In genomic region chr4:9861561-9861960, GRCh38 we compare ENCODE assay signal across 33 cellular contexts.
DNase-seq lines count a peak whose midpoint lies in the region; ATAC-seq, FAIRE-seq and TF ChIP-seq lines count a peak whose summit lies in the region.
"Had no signal": no experiment of that assay in that cellular context is flagged by ENCODE, and none has a peak within 500 bp of the region (broad histone marks: within the 10 kb centered on the region; RNA-seq: fewer than 3 reads in every experiment).

No MANE protein-coding gene starts in this region.

- H3K4me1 ChIP-seq in HepG2 (ENCODE audit: insufficient read depth, low read length) (no peaks in the 10 kb centered on the region), right lobe of liver (no peaks in the 10 kb centered on the region), GM12878 (ENCODE audit: control insufficient read depth, insufficient read depth, low read length) (no peaks in the 10 kb centered on the region), K562 (replicated peaks in 1 of 2; ENCODE audit: control insufficient read depth in 2 of 2, insufficient read depth in 2 of 2, low read length in 2 of 2) (no peaks in the 10 kb centered on the region)
- H3K4me1 ChIP-seq: A549, BE2C, Caco-2 had no signal

- POLR2A ChIA-PET in HepG2 (lab: Yijun Ruan, JAX) (no interaction called here), GM12878 (lab: Charles Lee) (no interaction called here), K562 (lab: Yijun Ruan, JAX) (interaction anchor here (0.6 to 1.2 kb wide), 2 partner anchors 8 to 9 kb away, joined by 3 to 4 read pairs; no protein-coding TSS in a partner anchor)

- H3K9me1 ChIP-seq in K562 (ENCODE audit: control insufficient read depth, insufficient read depth, low read length): no peaks in the 10 kb centered on the region

- no peaks in the 10 kb centered on the region for H3K27me3 ChIP-seq in HepG2 (ENCODE audit: control insufficient read depth in 1 of 2, insufficient read depth in 2 of 2, low read length in 2 of 2)
- no peaks in the 10 kb centered on the region for H3K27me3 ChIP-seq in right lobe of liver
- H3K27me3 ChIP-seq in GM12878 (replicated peaks in 1 of 2; ENCODE audit: control insufficient read depth in 2 of 2, insufficient read depth in 2 of 2, low read length in 1 of 2): no peaks in the 10 kb centered on the region
- peaks cover 0 to 3% of the 10 kb centered on the region in 2 experiments; a peak in 1 of 5 replicates for H3K27me3 ChIP-seq in K562 (ENCODE audit: control insufficient read depth in 2 of 2, insufficient read depth in 2 of 2, low read length in 2 of 2)
- H3K27me3 ChIP-seq: BE2C; BLaER1; BLaER1 treated with 17β-estradiol and CSF1 and Interleukin-3, amounts not matched to agents 10 nM and 100 nM had no signal

- 99% methylated on average over 3 of the region's 3 CpGs for WGBS in HepG2 (ENCODE audit: low lambda C conversion rate)
- WGBS in right lobe of liver (ENCODE audit: insufficient coverage, low coverage, low lambda C conversion rate, missing lambda C conversion rate): 96% methylated on average over 3 of the region's 3 CpGs
- 17% methylated on average over 3 of the region's 3 CpGs for WGBS in GM12878 (ENCODE audit: insufficient coverage, insufficient replicate concordance, low lambda C conversion rate, missing lambda C conversion rate)
- 0% methylated on average over 3 of the region's 3 CpGs for WGBS in K562 (ENCODE audit: insufficient coverage, low coverage, missing lambda C conversion rate)

- RAD21 ChIA-PET in GM12878 (lab: Charles Lee; ENCODE audit: unreplicated experiment): no interaction called here

- no peak for ATAC-seq in HepG2
- ATAC-seq in right lobe of liver: no peak
- ATAC-seq in GM12878: no peak
- ATAC-seq in K562: no peak
- ATAC-seq in GM19324 (IDR thresholded peaks at IDR 0.05; ENCODE audit: low FRiP score, unreplicated experiment): no peak
- ATAC-seq: A549; CD8-positive, alpha-beta T cell had no signal

- SMC1A ChIA-PET in GM12878 (lab: Charles Lee; ENCODE audit: uncharacterized antibody, unreplicated experiment): no interaction called here

- DNase-seq in HepG2 (ENCODE audit: low spot score) (no peak), right lobe of liver (no peak), GM12878 (ENCODE audit: low read depth, low spot score) (no peak), K562 (ENCODE audit: extremely low read depth in 1 of 4, low spot score in 3 of 4) (no peak), NCI-H2227 (lab: John Stamatoyannopoulos, UW; ENCODE audit: unreplicated experiment) (no peak)
- DNase-seq: 8988T; ACHN; AML-193; BE2C; C1 segment of cervical spinal cord; Caco-2; Calu3; CD4-positive, alpha-beta memory T cell; CD4-positive, alpha-beta T cell; CD4-positive, CD25-positive, alpha-beta regulatory T cell; CD8-positive, alpha-beta memory T cell; CD8-positive, alpha-beta T cell; COR-L47; DMS 273 treated with DMSO at 0.1 percent for 48 hours; DMS153; DMS53; DMS79; DMS79 treated with DMSO at 0.1 percent for 48 hours; DND-41; EL had no signal

- no peak for TF ChIP-seq RAD21 in HepG2 (CRISPR knock-in tag; IDR thresholded peaks at IDR 0.05)
- TF ChIP-seq RAD21 in GM12878 (IDR thresholded peaks at IDR 0.05; ENCODE audit: insufficient read depth, low read depth, low read length): no peak
- TF ChIP-seq RAD21 in K562 (CRISPR knock-in tag; conservative IDR thresholded peaks at IDR 0.05 in 1 of 2, IDR thresholded peaks at IDR 0.05 in 1 of 2): no peak

- CTCF ChIA-PET in HepG2 (lab: Yijun Ruan, JAX; ENCODE audit: low intra/inter-chr PET ratio, low total read pairs) (no interaction called here), GM12878 (lab: Yijun Ruan, JAX) (no interaction called here), K562 (lab: Yijun Ruan, JAX; ENCODE audit: low intra/inter-chr PET ratio) (no interaction called here)

- H3K9ac ChIP-seq in HepG2 (ENCODE audit: insufficient read depth, low read depth, low read length) (no peak overlapping the region), GM12878 (ENCODE audit: control insufficient read depth, insufficient read depth, low read length) (no peak overlapping the region), K562 (ENCODE audit: insufficient read depth in 1 of 2, low read depth in 2 of 2, low read length in 2 of 2) (no peak overlapping the region)
- H3K9ac ChIP-seq: BLaER1; BLaER1 treated with 17β-estradiol and CSF1 and Interleukin-3, amounts not matched to agents 10 nM and 100 nM had no signal

- H3K79me2 ChIP-seq in HepG2 (ENCODE audit: insufficient read depth, low read length) (no peaks in the 10 kb centered on the region), GM12878 (ENCODE audit: control insufficient read depth, insufficient read depth, low read length) (no peaks in the 10 kb centered on the region), K562 (ENCODE audit: control insufficient read depth, insufficient read depth, low read length) (no peaks in the 10 kb centered on the region)

- no peak for TF ChIP-seq CTCF in HepG2 (CRISPR knock-in tag; IDR thresholded peaks at IDR 0.05)
- no peak for TF ChIP-seq CTCF in right lobe of liver (IDR thresholded peaks at IDR 0.05)
- TF ChIP-seq CTCF in GM12878 (IDR thresholded peaks at IDR 0.05 in 2 of 3, conservative IDR thresholded peaks at IDR 0.05 in 1 of 3; ENCODE audit: control insufficient read depth in 2 of 3, extremely low read depth in 1 of 3, insufficient read depth in 1 of 3, low read depth in 3 of 3, low read length in 3 of 3): no peak
- no peak for TF ChIP-seq CTCF in K562 (IDR thresholded peaks at IDR 0.05 in 2 of 3, conservative IDR thresholded peaks at IDR 0.05 in 1 of 3; ENCODE audit: insufficient read depth in 2 of 3, low read depth in 1 of 3, low read length in 3 of 3)

- no peak for FAIRE-seq in HepG2 (lab: Jason Lieb, UNC)
- no peak for FAIRE-seq in GM12878 (lab: Jason Lieb, UNC)
- no peak for FAIRE-seq in K562 (lab: Jason Lieb, UNC)
- FAIRE-seq: A204.1, A549, D721Med had no signal

- peaks cover 23 to 49% of the 10 kb centered on the region in 2 experiments for H3K36me3 ChIP-seq in HepG2 (replicated peaks in 1 of 2; ENCODE audit: control insufficient read depth in 1 of 2, insufficient read depth in 2 of 2, low read length in 2 of 2)
- no peaks in the 10 kb centered on the region for H3K36me3 ChIP-seq in right lobe of liver
- H3K36me3 ChIP-seq in GM12878 (ENCODE audit: control insufficient read depth in 2 of 2, insufficient read depth in 2 of 2, low read length in 1 of 2): no peaks in the 10 kb centered on the region
- no peaks in the 10 kb centered on the region for H3K36me3 ChIP-seq in K562 (ENCODE audit: control insufficient read depth, insufficient read depth, low read length)
- H3K36me3 ChIP-seq: BE2C, BLaER1 had no signal

- no peak overlapping the region for H2AFZ ChIP-seq in HepG2 (ENCODE audit: low read length)
- H2AFZ ChIP-seq in GM12878 (ENCODE audit: control insufficient read depth, low read depth, low read length): no peak overlapping the region
- no peak overlapping the region for H2AFZ ChIP-seq in K562 (ENCODE audit: low read depth, low read length)

- TF ChIP-seq POLR2A in HepG2 (IDR thresholded peaks at IDR 0.05; ENCODE audit: insufficient read depth in 1 of 2, low read depth in 2 of 2, low read length in 2 of 2) (no peak), right lobe of liver (IDR thresholded peaks at IDR 0.05) (no peak), GM12878 (IDR thresholded peaks at IDR 0.05; ENCODE audit: low read depth, low read length) (no peak), K562 (conservative IDR thresholded peaks at IDR 0.05) (no peak)

- BruUV-seq in HepG2 (replicated peaks; lab: Mats Ljungman, UMichigan) (TSS peak; percentile 13), GM12878 (replicated peaks; lab: Mats Ljungman, UMichigan) (no TSS peak), K562 (replicated peaks; lab: Mats Ljungman, UMichigan) (no TSS peak)

- H3K9me3 ChIP-seq in HepG2 (ENCODE audit: low read length) (no peaks in the 10 kb centered on the region), right lobe of liver (no peaks in the 10 kb centered on the region), GM12878 (replicated peaks; ENCODE audit: control insufficient read depth, insufficient read depth, low read length) (no peaks in the 10 kb centered on the region; the same call in 2 of the 3 replicates), K562 (replicated peaks; ENCODE audit: control insufficient read depth, insufficient read depth, low read depth, low read length) (no peaks in the 10 kb centered on the region)
- H3K9me3 ChIP-seq: A549, BE2C had no signal

- intact Hi-C loops in HepG2 (cut with micrococcal nuclease; ENCODE audit: unreplicated experiment) (no loop called here), right lobe of liver (cut with DNase I) (no loop called here), GM12878 (cut with micrococcal nuclease; ENCODE audit: unreplicated experiment) (no loop called here), K562 (cut with micrococcal nuclease) (no loop called here)

- TF ChIP-seq EP300 in HepG2 (IDR thresholded peaks at IDR 0.05; ENCODE audit: low read depth in 2 of 2, low read length in 2 of 2) (no peak), HepG2 (CRISPR knock-in tag; IDR thresholded peaks at IDR 0.05; ENCODE audit: borderline replicate concordance) (no peak), GM12878 (IDR thresholded peaks at IDR 0.05; ENCODE audit: borderline replicate concordance in 1 of 2, control insufficient read depth in 1 of 2, low read depth in 2 of 2, low read length in 2 of 2) (no peak), K562 (IDR thresholded peaks at IDR 0.05; ENCODE audit: low read length) (no peak)

- H3K4me2 ChIP-seq in HepG2 (ENCODE audit: low read depth, low read length): no peak overlapping the region
- no peak overlapping the region for H3K4me2 ChIP-seq in GM12878 (ENCODE audit: control insufficient read depth, insufficient read depth)
- no peak overlapping the region for H3K4me2 ChIP-seq in K562 (ENCODE audit: insufficient read depth, low read length)
- H3K4me2 ChIP-seq: A549; BLaER1; BLaER1 treated with 17β-estradiol and CSF1 and Interleukin-3, amounts not matched to agents 10 nM and 100 nM had no signal

- H4K20me1 ChIP-seq in HepG2 (ENCODE audit: insufficient read depth, low read length): no peaks in the 10 kb centered on the region
- no peaks in the 10 kb centered on the region for H4K20me1 ChIP-seq in GM12878 (ENCODE audit: control insufficient read depth, insufficient read depth)
- no peaks in the 10 kb centered on the region for H4K20me1 ChIP-seq in K562 (replicated peaks; ENCODE audit: control insufficient read depth, insufficient read depth, low read length)
- H4K20me1 ChIP-seq: BLaER1 had no signal

- H3K4me3 ChIP-seq in HepG2 (replicated peaks in 1 of 3; ENCODE audit: insufficient read depth in 1 of 3, low read depth in 2 of 3, low read length in 3 of 3) (no peak overlapping the region), right lobe of liver (no peak overlapping the region), GM12878 (no peak overlapping the region), K562 (no peak overlapping the region)
- H3K4me3 ChIP-seq: A549; BLaER1; BLaER1 treated with 17β-estradiol and CSF1 and Interleukin-3, amounts not matched to agents 10 nM and 100 nM had no signal

- no peak overlapping the region for H3K27ac ChIP-seq in HepG2 (ENCODE audit: extremely low read length, insufficient read depth, low read length)
- H3K27ac ChIP-seq in right lobe of liver: no peak overlapping the region
- no peak overlapping the region for H3K27ac ChIP-seq in GM12878 (ENCODE audit: control insufficient read depth, insufficient read depth)
- H3K27ac ChIP-seq in K562 (ENCODE audit: extremely low read depth, low read depth, low read length): no peak overlapping the region
- H3K27ac ChIP-seq: 22Rv1; A549; BLaER1; BLaER1 treated with 17β-estradiol and CSF1 and Interleukin-3, amounts not matched to agents 10 nM and 100 nM; C4-2B had no signal

- in situ Hi-C loops in HepG2 (cut with HindIII; ENCODE audit: extremely low pct_ligation_motif_present, low pct_unique_long_range_greater_than_20kb) (no loop called here), GM12878 (cut with MboI) (no loop called here), K562 (cut with MboI) (no loop called here)

Comparison
In these comparisons a context has a peak if more than half of its experiments do, and no peak if none do; other contexts are left out.
1. Of the 241 proteins assayed by ChIP-seq in both HepG2 and K562: peak only in HepG2: none; only in K562: ZNF24; in both: none; in neither: 240.